Comparison of ENCODE assay signal across 17 cellular contexts in genomic region chr2:85599468-85600234, GRCh38. TPM values are rescaled to one million over a fixed set of nuclear protein-coding genes. Genes with fewer than 3 reads are reported as not detected.
A peak's percentile ranks its signal among the peaks of the same experiment; 100 is the strongest.
DNase-seq lines count a peak whose midpoint lies in the region; ATAC-seq and TF ChIP-seq lines count a peak whose summit lies in the region.
"Had no signal": no experiment of that assay in that cellular context is flagged by ENCODE, and none has a peak within 500 bp of the region (broad histone marks: within the 10 kb centered on the region; RNA-seq: fewer than 3 reads in every experiment).

No MANE protein-coding gene starts in this region.

- no peak overlapping the region for H3K27ac ChIP-seq in CD4-positive, CD25-positive, alpha-beta regulatory T cell (ENCODE audit: insufficient read depth, low read length, poor library complexity, severe bottlenecking)
- H3K27ac ChIP-seq in Panc1 (ENCODE audit: low read length), result peak overlapping the region; percentile 23; the same call in 1 of the 2 replicates
- H3K27ac ChIP-seq in naive thymus-derived CD4-positive, alpha-beta T cell (ENCODE audit: low read depth, low read length), result peak overlapping the region; percentile 19
- H3K27ac ChIP-seq: KMS-11, SK-N-MC, suprapubic skin had no signal

- H3K27ac Mint-ChIP-seq in CD4-positive, CD25-positive, alpha-beta regulatory T cell, result no peak overlapping the region
- H3K27ac Mint-ChIP-seq in naive thymus-derived CD4-positive, alpha-beta T cell, result peak overlapping the region in 3 of 9 donors; percentile 16 to 32 (median 18)
- peak overlapping the region in 1 of 6 donors; percentile 29 for H3K27ac Mint-ChIP-seq in immature natural killer cell

- no peaks in the 10 kb centered on the region for H3K9me3 ChIP-seq in CD4-positive, CD25-positive, alpha-beta regulatory T cell (ENCODE audit: control insufficient read depth in 2 of 2, low read length in 2 of 2)
- H3K9me3 ChIP-seq in Panc1 (ENCODE audit: control insufficient read depth, insufficient read depth, low read depth, low read length) (no peaks in the 10 kb centered on the region), BE2C (no peaks in the 10 kb centered on the region)
- H3K9me3 ChIP-seq in naive thymus-derived CD4-positive, alpha-beta T cell (ENCODE audit: control insufficient read depth in 2 of 3, low read length in 3 of 3), result no peaks in the 10 kb centered on the region
- H3K9me3 ChIP-seq: heart right ventricle, suprapubic skin had no signal

- H3K4me3 ChIP-seq in CD4-positive, CD25-positive, alpha-beta regulatory T cell (ENCODE audit: low read depth, low read length), result no peak overlapping the region
- H3K4me3 ChIP-seq in Panc1 (ENCODE audit: low read depth in 2 of 2, low read length in 2 of 2) (no peak overlapping the region), BE2C (ENCODE audit: low read depth, low read length) (no peak overlapping the region)
- no peak overlapping the region for H3K4me3 ChIP-seq in naive thymus-derived CD4-positive, alpha-beta T cell (ENCODE audit: low read length)
- H3K4me3 ChIP-seq: heart right ventricle, SK-N-MC, suprapubic skin had no signal

- H3K9me3 Mint-ChIP-seq in CD4-positive, CD25-positive, alpha-beta regulatory T cell, result no peaks in the 10 kb centered on the region
- no peaks in the 10 kb centered on the region for H3K9me3 Mint-ChIP-seq in naive thymus-derived CD4-positive, alpha-beta T cell
- no peaks in the 10 kb centered on the region for H3K9me3 Mint-ChIP-seq in immature natural killer cell
- H3K9me3 Mint-ChIP-seq: activated naive CD8-positive, alpha-beta T cell treated with anti-CD3 and anti-CD28 coated beads for 36 hours had no signal

- peaks cover 7 to 63% (median 25%) of the 10 kb centered on the region in 4 donors for H3K4me1 Mint-ChIP-seq in CD4-positive, CD25-positive, alpha-beta regulatory T cell
- H3K4me1 Mint-ChIP-seq in naive thymus-derived CD4-positive, alpha-beta T cell, result peaks cover 26 to 54% (median 38%) of the 10 kb centered on the region in 7 donors
- H3K4me1 Mint-ChIP-seq in immature natural killer cell, result peaks cover 46 to 48% of the 10 kb centered on the region in 2 donors

- H3K27me3 Mint-ChIP-seq in CD4-positive, CD25-positive, alpha-beta regulatory T cell, result no peaks in the 10 kb centered on the region
- peaks cover 0 to 2% (median 0%) of the 10 kb centered on the region in 5 donors for H3K27me3 Mint-ChIP-seq in naive thymus-derived CD4-positive, alpha-beta T cell
- peaks cover 0 to 14% (median 9%) of the 10 kb centered on the region in 3 donors for H3K27me3 Mint-ChIP-seq in immature natural killer cell (ENCODE audit: low read depth in 3 of 3)
- H3K27me3 Mint-ChIP-seq: activated naive CD8-positive, alpha-beta T cell treated with anti-CD3 and anti-CD28 coated beads for 36 hours had no signal

- POLR2A ChIA-PET in Panc1 (lab: Charles Lee), result no interaction called here
- POLR2A ChIA-PET in naive thymus-derived CD4-positive, alpha-beta T cell (lab: Charles Lee), result interaction anchor here (0.5 to 3.3 kb wide), 6 partner anchors 12 to 683 kb away, joined by 3 to 13 read pairs (median 6); partner anchors contain the start of genes C2orf68, USP39, VAMP5 and VAMP8

- H3K27me3 ChIP-seq in CD4-positive, CD25-positive, alpha-beta regulatory T cell (ENCODE audit: control insufficient read depth, insufficient read depth, low read length), result no peaks in the 10 kb centered on the region
- H3K27me3 ChIP-seq in Panc1 (ENCODE audit: control insufficient read depth, insufficient read depth, low read length), result no peaks in the 10 kb centered on the region
- H3K27me3 ChIP-seq in naive thymus-derived CD4-positive, alpha-beta T cell (ENCODE audit: control insufficient read depth in 2 of 2, insufficient read depth in 2 of 2, low read length in 2 of 2), result no peaks in the 10 kb centered on the region
- no peaks in the 10 kb centered on the region for H3K27me3 ChIP-seq in BE2C
- H3K27me3 ChIP-seq: heart right ventricle, suprapubic skin had no signal

- peaks cover 4% of the 10 kb centered on the region for H3K36me3 Mint-ChIP-seq in CD4-positive, CD25-positive, alpha-beta regulatory T cell
- H3K36me3 Mint-ChIP-seq in naive thymus-derived CD4-positive, alpha-beta T cell, result peaks cover 0 to 6% (median 0%) of the 10 kb centered on the region in 5 donors
- no peaks in the 10 kb centered on the region for H3K36me3 Mint-ChIP-seq in immature natural killer cell

- in situ Hi-C loops in Panc1 (cut with HindIII; ENCODE audit: low pct_unique_long_range_greater_than_20kb, low sequenced_read_pairs), result no loop called here

- peak overlapping the region in 3 of 4 donors; percentile 26 to 96 (median 63) for H3K4me3 Mint-ChIP-seq in CD4-positive, CD25-positive, alpha-beta regulatory T cell
- peak overlapping the region in 2 of 10 donors; percentile 43 to 89 for H3K4me3 Mint-ChIP-seq in naive thymus-derived CD4-positive, alpha-beta T cell
- H3K4me3 Mint-ChIP-seq in immature natural killer cell, result no peak overlapping the region
- H3K4me3 Mint-ChIP-seq: activated naive CD8-positive, alpha-beta T cell treated with anti-CD3 and anti-CD28 coated beads for 36 hours had no signal

- peaks cover 17% of the 10 kb centered on the region for H3K36me3 ChIP-seq in CD4-positive, CD25-positive, alpha-beta regulatory T cell (ENCODE audit: control insufficient read depth, insufficient read depth, low read length)
- peaks cover 2% of the 10 kb centered on the region; the same call in 1 of the 2 replicates for H3K36me3 ChIP-seq in Panc1 (ENCODE audit: control insufficient read depth, insufficient read depth, low read length)
- peaks cover 0 to 25% (median 0%) of the 10 kb centered on the region in 3 experiments for H3K36me3 ChIP-seq in naive thymus-derived CD4-positive, alpha-beta T cell (ENCODE audit: control insufficient read depth in 2 of 3, insufficient read depth in 3 of 3, low read length in 3 of 3)
- no peaks in the 10 kb centered on the region for H3K36me3 ChIP-seq in BE2C

- peaks cover 50% of the 10 kb centered on the region for H3K4me1 ChIP-seq in CD4-positive, CD25-positive, alpha-beta regulatory T cell (ENCODE audit: control insufficient read depth, insufficient read depth, low read length, poor library complexity, severe bottlenecking)
- peaks cover 40% of the 10 kb centered on the region for H3K4me1 ChIP-seq in Panc1 (ENCODE audit: control insufficient read depth, insufficient read depth, low read length)
- H3K4me1 ChIP-seq in naive thymus-derived CD4-positive, alpha-beta T cell (ENCODE audit: control insufficient read depth in 2 of 2, insufficient read depth in 2 of 2, low read length in 2 of 2), result peaks cover 19 to 20% of the 10 kb centered on the region in 2 donors
- H3K4me1 ChIP-seq in BE2C, result no peaks in the 10 kb centered on the region

- no peak for DNase-seq in CD4-positive, CD25-positive, alpha-beta regulatory T cell
- no peak for DNase-seq in Panc1 (ENCODE audit: low read depth, low spot score)
- DNase-seq in naive thymus-derived CD4-positive, alpha-beta T cell, result no peak
- no peak for DNase-seq in immature natural killer cell
- DNase-seq in BE2C, result no peak
- DNase-seq: activated CD4-positive, alpha-beta T cell treated with anti-CD3 and anti-CD28 coated beads for 4 hours; activated naive CD8-positive, alpha-beta T cell treated with anti-CD3 and anti-CD28 coated beads for 36 hours; Calu3; GOT3; heart right ventricle; NCI-H1105 treated with DMSO at 0.1 percent for 48 hours; NCI-H774; occipital lobe had no signal

- CTCF ChIA-PET in Panc1 (lab: Charles Lee), result no interaction called here
- CTCF ChIA-PET in naive thymus-derived CD4-positive, alpha-beta T cell (lab: Charles Lee), result interaction anchor here (0.9 kb wide), 1 partner anchor 17 kb away, joined by 3 read pairs; no protein-coding TSS in a partner anchor

- ATAC-seq in CD4-positive, CD25-positive, alpha-beta regulatory T cell (ENCODE audit: low read depth in 2 of 2), result no peak
- ATAC-seq in Panc1 (no peak), GM21786 (IDR thresholded peaks at IDR 0.05; ENCODE audit: unreplicated experiment) (no peak)
- no peak for ATAC-seq in naive thymus-derived CD4-positive, alpha-beta T cell
- ATAC-seq: heart right ventricle had no signal

- TF ChIP-seq CTCF in Panc1 (IDR thresholded peaks at IDR 0.05), result no peak
- TF ChIP-seq CTCF in BE2C (IDR thresholded peaks at IDR 0.05; ENCODE audit: low read depth, low read length), result no peak

- BruUV-seq in Panc1 (replicated peaks; lab: Mats Ljungman, UMichigan), result no TSS peak

- intact Hi-C loops in Panc1 (cut with micrococcal nuclease; ENCODE audit: unreplicated experiment), result no loop called here
- intact Hi-C loops in naive thymus-derived CD4-positive, alpha-beta T cell (cut with micrococcal nuclease), result loop anchor here in 1 of 2 donors (5.0 kb wide), 1 partner anchor 843 kb away; the partner anchor contains the start of gene KDM3A

RNA-seq across cellular contexts. Expression of gene TMEM150A, which starts 2.8 kb away (rescaled TPM):
- 4.9 TPM for total RNA-seq in CD4-positive, CD25-positive, alpha-beta regulatory T cell
- polyA plus RNA-seq in CD4-positive, CD25-positive, alpha-beta regulatory T cell, result 10 to 100 TPM in 1 of 4 donors, 1 to 10 TPM in 3; 8.0 to 11.3 (median 9.1) TPM
- total RNA-seq in Panc1 (2021; ENCODE audit: unreplicated experiment), result 30.4 TPM
- polyA plus RNA-seq in Panc1 (2012; ENCODE audit: insufficient read length), result 46.2 TPM
- 10 to 100 TPM in 3 of 5 experiments, 1 to 10 TPM in 2; 5.1 to 17.8 (median 11.2) TPM for total RNA-seq in naive thymus-derived CD4-positive, alpha-beta T cell
- 10 to 100 TPM; 11.1 to 15.4 TPM for polyA plus RNA-seq in naive thymus-derived CD4-positive, alpha-beta T cell
- polyA plus RNA-seq in immature natural killer cell, result 10 to 100 TPM; 12.0 to 27.8 (median 14.8) TPM
- 16.1 TPM for polyA plus RNA-seq in BE2C (2012; ENCODE audit: insufficient read depth, insufficient read length, low read depth)

RNA-seq across cellular contexts. Expression of gene RNF181, which starts 4.1 kb away (rescaled TPM):
- 47.0 TPM for total RNA-seq in CD4-positive, CD25-positive, alpha-beta regulatory T cell
- 100 to 1,000 TPM; 233 to 297 (median 251) TPM for polyA plus RNA-seq in CD4-positive, CD25-positive, alpha-beta regulatory T cell
- total RNA-seq in Panc1 (2021; ENCODE audit: unreplicated experiment), result 156 TPM
- polyA plus RNA-seq in Panc1 (2012; ENCODE audit: insufficient read length), result 365 TPM
- total RNA-seq in naive thymus-derived CD4-positive, alpha-beta T cell, result 100 to 1,000 TPM in 1 of 5 experiments, 10 to 100 TPM in 4; 38.5 to 118 (median 61.4) TPM
- 100 to 1,000 TPM; 168 to 175 TPM for polyA plus RNA-seq in naive thymus-derived CD4-positive, alpha-beta T cell
- 100 to 1,000 TPM; 224 to 326 (median 256) TPM for polyA plus RNA-seq in immature natural killer cell
- 233 TPM for polyA plus RNA-seq in BE2C (2012; ENCODE audit: insufficient read depth, insufficient read length, low read depth)

RNA-seq across cellular contexts. Expression of gene C2orf68, which starts 12.2 kb away (rescaled TPM):
- 43.9 TPM for total RNA-seq in CD4-positive, CD25-positive, alpha-beta regulatory T cell
- 10 to 100 TPM; 17.4 to 20.6 (median 18.7) TPM for polyA plus RNA-seq in CD4-positive, CD25-positive, alpha-beta regulatory T cell
- 23.7 TPM for total RNA-seq in Panc1 (2021; ENCODE audit: unreplicated experiment)
- polyA plus RNA-seq in Panc1 (2012; ENCODE audit: insufficient read length), result 29.2 TPM
- 10 to 100 TPM; 40.9 to 92.1 (median 51.6) TPM for total RNA-seq in naive thymus-derived CD4-positive, alpha-beta T cell
- polyA plus RNA-seq in naive thymus-derived CD4-positive, alpha-beta T cell, result 10 to 100 TPM; 24.9 to 26.6 TPM
- 10 to 100 TPM; 11.5 to 27.9 (median 25.1) TPM for polyA plus RNA-seq in immature natural killer cell
- 22.6 TPM for polyA plus RNA-seq in BE2C (2012; ENCODE audit: insufficient read depth, insufficient read length, low read depth)

RNA-seq across cellular contexts. Expression of gene VAMP5, which starts 15.4 kb away (rescaled TPM):
- 54.8 TPM for total RNA-seq in CD4-positive, CD25-positive, alpha-beta regulatory T cell
- polyA plus RNA-seq in CD4-positive, CD25-positive, alpha-beta regulatory T cell, result 100 to 1,000 TPM; 155 to 215 (median 185) TPM
- total RNA-seq in Panc1 (2021; ENCODE audit: unreplicated experiment), result 21.3 TPM
- polyA plus RNA-seq in Panc1 (2012; ENCODE audit: insufficient read length), result 47.7 TPM
- 10 to 100 TPM; 25.6 to 73.8 (median 35.1) TPM for total RNA-seq in naive thymus-derived CD4-positive, alpha-beta T cell
- polyA plus RNA-seq in naive thymus-derived CD4-positive, alpha-beta T cell, result 100 to 1,000 TPM; 115 to 121 TPM
- polyA plus RNA-seq in immature natural killer cell, result 100 to 1,000 TPM; 154 to 219 (median 201) TPM
- 9.8 TPM for polyA plus RNA-seq in BE2C (2012; ENCODE audit: insufficient read depth, insufficient read length, low read depth)

RNA-seq across cellular contexts. Expression of gene USP39, which starts 16.3 kb away (rescaled TPM):
- 62.6 TPM for total RNA-seq in CD4-positive, CD25-positive, alpha-beta regulatory T cell
- polyA plus RNA-seq in CD4-positive, CD25-positive, alpha-beta regulatory T cell, result 10 to 100 TPM; 67.1 to 86.0 (median 74.0) TPM
- 78.6 TPM for total RNA-seq in Panc1 (2021; ENCODE audit: unreplicated experiment)
- polyA plus RNA-seq in Panc1 (2012; ENCODE audit: insufficient read length), result 82.2 TPM
- 10 to 100 TPM; 43.1 to 76.1 (median 57.3) TPM for total RNA-seq in naive thymus-derived CD4-positive, alpha-beta T cell
- polyA plus RNA-seq in naive thymus-derived CD4-positive, alpha-beta T cell, result 10 to 100 TPM; 63.7 to 83.6 TPM
- 10 to 100 TPM; 65.5 to 93.8 (median 68.2) TPM for polyA plus RNA-seq in immature natural killer cell
- polyA plus RNA-seq in BE2C (2012; ENCODE audit: insufficient read depth, insufficient read length, low read depth), result 62.0 TPM

Comparison
In these comparisons a context has a peak if more than half of its experiments do, and no peak if none do; other contexts are left out.
1. H3K4me3 Mint-ChIP-seq: peak in CD4-positive, CD25-positive, alpha-beta regulatory T cell (3 of 4); none in immature natural killer cell (0 of 5).